16 cellular contexts compared by ENCODE assay signal in the genomic region with DNA sequence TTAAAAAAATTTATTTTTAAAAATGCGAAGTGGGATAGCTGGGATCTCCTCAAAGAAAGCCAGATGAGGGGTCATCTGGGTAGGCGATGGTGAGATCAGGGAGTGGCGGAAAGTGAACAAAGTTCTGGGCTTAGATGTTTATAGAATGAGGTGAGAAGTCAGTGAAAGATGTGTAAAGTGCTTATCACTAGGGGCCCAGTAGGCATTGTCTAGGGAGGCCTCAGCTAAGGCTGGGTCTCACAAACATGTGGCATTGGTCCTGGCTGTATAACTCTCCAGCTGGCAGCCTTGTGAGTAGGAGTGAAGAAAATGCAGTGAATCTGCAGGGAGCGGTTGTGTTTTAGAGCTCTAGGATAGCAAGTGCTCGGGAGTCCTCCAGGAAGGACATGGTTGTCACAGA. TPM values are rescaled to one million over a fixed set of nuclear protein-coding genes. Genes with fewer than 3 reads are reported as not detected.
DNase-seq lines count a peak whose midpoint lies in the region; ATAC-seq and TF ChIP-seq lines count a peak whose summit lies in the region.
"Had no signal": no experiment of that assay in that cellular context is flagged by ENCODE, and none has a peak within 500 bp of the region (broad histone marks: within the 10 kb centered on the region; RNA-seq: fewer than 3 reads in every experiment).

No MANE protein-coding gene starts in this region.

- CTCF ChIA-PET in PC-9 (lab: Charles Lee): no interaction called here

- 86 to 93% methylated on average over 5 of the region's 5 CpGs for WGBS in endodermal cell (ENCODE audit: insufficient coverage in 1 of 2, insufficient read length in 1 of 2), 2 experiments

- H3K4me2 ChIP-seq in DND-41 (ENCODE audit: insufficient read depth, low read length) (no peak overlapping the region), PC-9 (peak overlapping the region; percentile 5; the same call in 1 of the 2 replicates), parathyroid adenoma (ENCODE audit: low read length) (no peak overlapping the region)

- no peak overlapping the region for H3K27ac Mint-ChIP-seq in endodermal cell
- H3K27ac Mint-ChIP-seq in activated T-helper 1 cell treated with anti-CD3 and anti-CD28 coated beads, Interleukin-12 subunit alpha, Interleukin-12 subunit beta, Interleukin-2, Interleukin-4 antibody, amounts not matched to agents 30 ng/mL and 10 ng/mL and 1 ng/mL, durations not matched to agents 14 hours and 24 hours and 36 hours: no peak overlapping the region
- H3K27ac Mint-ChIP-seq: CD4-positive, alpha-beta memory T cell; IgD-negative memory B cell had no signal

- H3F3A ChIP-seq in PC-9 (ENCODE audit: insufficient read depth, low read depth): peaks cover 55% of the 10 kb centered on the region

- H3K27me3 ChIP-seq in DND-41 (ENCODE audit: insufficient read depth, low read length, poor library complexity) (no peaks in the 10 kb centered on the region), PC-9 (ENCODE audit: insufficient read depth, low read depth) (no peaks in the 10 kb centered on the region), endodermal cell (ENCODE audit: control insufficient read depth, insufficient read depth, low read length, poor library complexity, severe bottlenecking) (no peaks in the 10 kb centered on the region), parathyroid adenoma (ENCODE audit: control insufficient read depth, insufficient read depth, low read length) (no peaks in the 10 kb centered on the region)

- H3K4me1 Mint-ChIP-seq in endodermal cell: no peaks in the 10 kb centered on the region
- H3K4me1 Mint-ChIP-seq in activated T-helper 1 cell treated with anti-CD3 and anti-CD28 coated beads, Interleukin-12 subunit alpha, Interleukin-12 subunit beta, Interleukin-2, Interleukin-4 antibody, amounts not matched to agents 30 ng/mL and 10 ng/mL and 1 ng/mL, durations not matched to agents 14 hours and 24 hours and 36 hours (ENCODE audit: low read depth): no peaks in the 10 kb centered on the region

- H3K9me3 ChIP-seq in DND-41 (ENCODE audit: insufficient read depth, low read length, severe bottlenecking) (no peaks in the 10 kb centered on the region), PC-9 (ENCODE audit: insufficient read depth, low read depth) (no peaks in the 10 kb centered on the region), endodermal cell (ENCODE audit: control insufficient read depth, low read length) (no peaks in the 10 kb centered on the region), parathyroid adenoma (ENCODE audit: control insufficient read depth, low read length) (no peaks in the 10 kb centered on the region)

- H3K27ac ChIP-seq in DND-41 (ENCODE audit: low read length) (no peak overlapping the region), PC-9 (no peak overlapping the region), endodermal cell (ENCODE audit: low read depth, low read length) (no peak overlapping the region), parathyroid adenoma (peak overlapping the region; percentile 42)
- H3K27ac ChIP-seq: C4-2B had no signal

- H3K9me2 ChIP-seq in PC-9 (ENCODE audit: insufficient read depth): no peaks in the 10 kb centered on the region

- H3K4me1 ChIP-seq in DND-41 (ENCODE audit: insufficient read depth, low read length) (peaks cover 3% of the 10 kb centered on the region; the same call in 1 of the 2 replicates), PC-9 (replicated peaks; ENCODE audit: insufficient read depth) (peaks cover 72% of the 10 kb centered on the region), endodermal cell (ENCODE audit: control insufficient read depth, insufficient read depth, low read length) (no peaks in the 10 kb centered on the region), parathyroid adenoma (peaks cover 46% of the 10 kb centered on the region)

- BruUV-seq in PC-9 (replicated peaks; lab: Mats Ljungman, UMichigan): no TSS peak

- H3K36me3 ChIP-seq in DND-41 (ENCODE audit: insufficient read depth, low read length): no peaks in the 10 kb centered on the region
- H3K36me3 ChIP-seq in PC-9 (ENCODE audit: low read depth): peaks cover 9% of the 10 kb centered on the region; the same call in 1 of the 2 replicates
- H3K36me3 ChIP-seq in endodermal cell (ENCODE audit: control insufficient read depth, insufficient read depth, low read length): no peaks in the 10 kb centered on the region
- no peaks in the 10 kb centered on the region for H3K36me3 ChIP-seq in parathyroid adenoma (ENCODE audit: control insufficient read depth, insufficient read depth, low read length)

- H3K9ac ChIP-seq in DND-41 (ENCODE audit: low read depth, low read length) (no peak overlapping the region), endodermal cell (ENCODE audit: extremely low read depth, low read length, poor library complexity, severe bottlenecking) (no peak overlapping the region), parathyroid adenoma (no peak overlapping the region)

- no peaks in the 10 kb centered on the region for H3K27me3 Mint-ChIP-seq in endodermal cell (ENCODE audit: insufficient read depth)
- H3K27me3 Mint-ChIP-seq in activated T-helper 1 cell treated with anti-CD3 and anti-CD28 coated beads, Interleukin-12 subunit alpha, Interleukin-12 subunit beta, Interleukin-2, Interleukin-4 antibody, amounts not matched to agents 30 ng/mL and 10 ng/mL and 1 ng/mL, durations not matched to agents 14 hours and 24 hours and 36 hours (ENCODE audit: insufficient read depth): no peaks in the 10 kb centered on the region
- H3K27me3 Mint-ChIP-seq: CD4-positive, alpha-beta memory T cell; IgD-negative memory B cell had no signal

- no peak overlapping the region for H3K4me3 ChIP-seq in DND-41 (ENCODE audit: low read depth in 1 of 2, low read length in 2 of 2)
- no peak overlapping the region for H3K4me3 ChIP-seq in PC-9
- no peak overlapping the region for H3K4me3 ChIP-seq in endodermal cell (ENCODE audit: low read length)
- H3K4me3 ChIP-seq in parathyroid adenoma (ENCODE audit: low read depth, low read length): no peak overlapping the region

- H2AFZ ChIP-seq in DND-41 (ENCODE audit: low read depth, low read length): no peak overlapping the region
- no peak overlapping the region for H2AFZ ChIP-seq in PC-9
- no peak overlapping the region for H2AFZ ChIP-seq in parathyroid adenoma

- DNase-seq in DND-41 (no peak), PC-9 (no peak), endodermal cell (peak; percentile 64), NCI-H146 (lab: John Stamatoyannopoulos, UW) (no peak)
- no peak for DNase-seq in activated T-helper 1 cell treated with anti-CD3 and anti-CD28 coated beads, Interleukin-12 subunit alpha, Interleukin-12 subunit beta, Interleukin-2, Interleukin-4 antibody, amounts not matched to agents 30 ng/mL and 10 ng/mL and 1 ng/mL, durations not matched to agents 14 hours and 24 hours and 36 hours (ENCODE audit: low spot score)
- DNase-seq: ACHN; CD4-positive, alpha-beta memory T cell; DMS153; DMS79; GF-D8; HCEC 1CT; KG1 had no signal

- H4K20me1 ChIP-seq in DND-41 (ENCODE audit: insufficient read depth, low read length) (peaks cover 72% of the 10 kb centered on the region), PC-9 (ENCODE audit: insufficient read depth) (peaks cover 97% of the 10 kb centered on the region)

- no peak overlapping the region for H3K4me3 Mint-ChIP-seq in endodermal cell
- no peak overlapping the region for H3K4me3 Mint-ChIP-seq in activated T-helper 1 cell treated with anti-CD3 and anti-CD28 coated beads, Interleukin-12 subunit alpha, Interleukin-12 subunit beta, Interleukin-2, Interleukin-4 antibody, amounts not matched to agents 30 ng/mL and 10 ng/mL and 1 ng/mL, durations not matched to agents 14 hours and 24 hours and 36 hours
- H3K4me3 Mint-ChIP-seq: CD4-positive, alpha-beta memory T cell; IgD-negative memory B cell had no signal

- ATAC-seq in DND-41 (ENCODE audit: insufficient read depth, low read depth) (0 out of 3 replicates have a peak, but pooled peaks have one; percentile 17), HG03432 (IDR thresholded peaks at IDR 0.05; ENCODE audit: unreplicated experiment) (no peak)

- no peaks in the 10 kb centered on the region for H3K36me3 Mint-ChIP-seq in endodermal cell (ENCODE audit: low read depth)
- no peaks in the 10 kb centered on the region for H3K36me3 Mint-ChIP-seq in activated T-helper 1 cell treated with anti-CD3 and anti-CD28 coated beads, Interleukin-12 subunit alpha, Interleukin-12 subunit beta, Interleukin-2, Interleukin-4 antibody, amounts not matched to agents 30 ng/mL and 10 ng/mL and 1 ng/mL, durations not matched to agents 14 hours and 24 hours and 36 hours (ENCODE audit: low read depth)
- H3K36me3 Mint-ChIP-seq: CD4-positive, alpha-beta memory T cell; IgD-negative memory B cell had no signal

- intact Hi-C loops in PC-9 (cut with micrococcal nuclease; ENCODE audit: unreplicated experiment): no loop called here
- intact Hi-C loops in activated T-helper 1 cell treated with anti-CD3 and anti-CD28 coated beads, Interleukin-12 subunit alpha, Interleukin-12 subunit beta, Interleukin-2, Interleukin-4 antibody, amounts not matched to agents 30 ng/mL and 10 ng/mL and 1 ng/mL, durations not matched to agents 14 hours and 24 hours and 36 hours (cut with micrococcal nuclease): no loop called here

- TF ChIP-seq CTCF in DND-41 (IDR thresholded peaks at IDR 0.05; ENCODE audit: borderline replicate concordance, extremely low read depth, low read length, poor library complexity, severe bottlenecking): no peak
- no peak for TF ChIP-seq CTCF in PC-9 (conservative IDR thresholded peaks at IDR 0.05)
- TF ChIP-seq CTCF in endodermal cell (conservative IDR thresholded peaks at IDR 0.05): no peak
- no peak for TF ChIP-seq CTCF in parathyroid adenoma (IDR thresholded peaks at IDR 0.05)

- peaks cover 98% of the 10 kb centered on the region for H3K79me2 ChIP-seq in DND-41 (ENCODE audit: insufficient read depth, low read length)
- H3K79me2 ChIP-seq in PC-9 (ENCODE audit: low read depth): peaks cover 99% of the 10 kb centered on the region
- peaks cover 77% of the 10 kb centered on the region for H3K79me2 ChIP-seq in parathyroid adenoma

- POLR2A ChIA-PET in PC-9 (lab: Charles Lee; ENCODE audit: unreplicated experiment): no interaction called here

- H3K9me3 Mint-ChIP-seq in endodermal cell: no peaks in the 10 kb centered on the region
- H3K9me3 Mint-ChIP-seq in activated T-helper 1 cell treated with anti-CD3 and anti-CD28 coated beads, Interleukin-12 subunit alpha, Interleukin-12 subunit beta, Interleukin-2, Interleukin-4 antibody, amounts not matched to agents 30 ng/mL and 10 ng/mL and 1 ng/mL, durations not matched to agents 14 hours and 24 hours and 36 hours: no peaks in the 10 kb centered on the region
- H3K9me3 Mint-ChIP-seq: CD4-positive, alpha-beta memory T cell; IgD-negative memory B cell had no signal

RNA-seq across cellular contexts. Expression of a gene that starts 10.5 kb away (rescaled TPM):
- total RNA-seq in PC-9 (2021) (300 and 446 TPM in 2 replicates), endodermal cell (10 to 100 TPM; 65.2 to 65.7 TPM)
- 73.4 TPM for polyA plus RNA-seq in endodermal cell (2013, experiment 1 of 2)
- polyA plus RNA-seq in endodermal cell (2013, experiment 2 of 2): 77.9 TPM
- 75.4 and 79.4 TPM in 2 replicates for total RNA-seq in activated T-helper 1 cell treated with anti-CD3 and anti-CD28 coated beads, Interleukin-12 subunit alpha, Interleukin-12 subunit beta, Interleukin-2, Interleukin-4 antibody, amounts not matched to agents 30 ng/mL and 10 ng/mL and 1 ng/mL, durations not matched to agents 14 hours and 24 hours and 36 hours
